Comparison of ENCODE assay signal across 9 cellular contexts in the genomic region with DNA sequence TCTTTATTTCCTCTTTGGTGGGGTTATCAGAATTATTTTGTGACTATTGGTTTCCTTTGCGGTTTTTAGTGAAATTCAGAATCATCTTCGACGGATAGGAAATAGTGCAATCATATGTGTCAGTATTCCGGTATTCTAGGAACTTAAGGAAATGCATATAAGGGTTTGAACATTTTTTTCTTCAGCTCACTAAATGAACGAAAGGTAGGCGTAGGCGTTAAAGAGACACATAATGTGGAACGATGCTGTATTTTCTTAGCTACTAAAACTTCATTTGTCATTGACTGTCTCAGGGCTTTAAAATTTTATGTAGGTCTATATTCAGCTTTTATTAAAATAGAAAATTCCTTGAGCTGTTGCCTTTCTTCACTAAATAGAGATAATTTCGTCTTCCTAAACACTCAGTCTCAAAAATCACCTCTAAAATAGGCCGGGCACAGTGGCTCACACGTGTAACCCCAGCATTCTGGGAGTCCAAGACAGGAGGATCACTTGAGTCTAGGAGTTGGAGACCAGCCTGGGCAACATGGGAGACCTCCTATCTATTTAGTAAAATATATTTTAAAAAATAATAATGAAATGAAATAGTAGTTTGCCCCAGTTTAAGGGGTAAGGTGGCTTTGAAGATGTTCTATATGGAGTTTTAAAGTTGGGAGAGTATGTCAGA. TPM values are rescaled to one million over a fixed set of nuclear protein-coding genes. Genes with fewer than 3 reads are reported as not detected.
DNase-seq lines count a peak whose midpoint lies in the region; ATAC-seq and TF ChIP-seq lines count a peak whose summit lies in the region.
"Had no signal": no experiment of that assay in that cellular context is flagged by ENCODE, and none has a peak within 500 bp of the region (broad histone marks: within the 10 kb centered on the region; RNA-seq: fewer than 3 reads in every experiment).

No MANE protein-coding gene starts in this region.

- DNase-seq in activated CD4-positive, alpha-beta T cell treated with anti-CD3 and anti-CD28 coated beads, Interleukin-2, amount 10 ng/mL, durations not matched to agents 7 days and 5 days, result no peak
- DNase-seq in activated CD4-positive, alpha-beta T cell treated with anti-CD3 and anti-CD28 coated beads, Interleukin-2, amount 50 U/mL, for 48 hours, result no peak
- DNase-seq in UCSD-AML1 (lab: John Stamatoyannopoulos, UW; ENCODE audit: unreplicated experiment) (no peak), iPS-NIHi7 (ENCODE audit: extremely low spot score) (no peak)
- DNase-seq: NK-92 treated with Interleukin-12 subunit alpha and Interleukin-12 subunit beta, amount 100 ng/mL, for 24 hours had no signal

- CTCF ChIA-PET in activated CD4-positive, alpha-beta T cell treated with anti-CD3 and anti-CD28 coated beads, Interleukin-2, amount 10 ng/mL, durations not matched to agents 7 days and 5 days (lab: Charles Lee), result interaction anchor here (0.8 to 4.8 kb wide), 6 partner anchors 10 to 101 kb away, joined by 3 to 18 read pairs (median 8); partner anchors contain the start of gene ENOSF1

- H3K9ac ChIP-seq in iPS-18a (ENCODE audit: low read length) (peak overlapping the region; percentile 97), subcutaneous abdominal adipose tissue (ENCODE audit: low read length in 5 of 5) (peak overlapping the region in 1 of 5 donors; percentile 91)

- H3K27me3 Mint-ChIP-seq in activated CD4-positive, alpha-beta T cell treated with anti-CD3 and anti-CD28 coated beads, Interleukin-2, amount 10 ng/mL, durations not matched to agents 7 days and 5 days, result peaks cover 4% of the 10 kb centered on the region

- peaks cover 10% of the 10 kb centered on the region for H3K36me3 Mint-ChIP-seq in activated CD4-positive, alpha-beta T cell treated with anti-CD3 and anti-CD28 coated beads, Interleukin-2, amount 10 ng/mL, durations not matched to agents 7 days and 5 days (ENCODE audit: low read depth)

- H3K27me3 ChIP-seq in iPS-18a (ENCODE audit: control insufficient read depth, insufficient read depth, low read length) (no peaks in the 10 kb centered on the region), subcutaneous abdominal adipose tissue (ENCODE audit: control insufficient read depth in 5 of 5, insufficient read depth in 4 of 5, low read length in 5 of 5) (no peaks in the 10 kb centered on the region)

- H3K9me3 ChIP-seq in iPS-18a (ENCODE audit: control insufficient read depth, low read depth, low read length), result no peaks in the 10 kb centered on the region
- H3K9me3 ChIP-seq in subcutaneous abdominal adipose tissue (ENCODE audit: control insufficient read depth in 5 of 5, low read length in 5 of 5), result peaks cover 0 to 3% (median 0%) of the 10 kb centered on the region in 5 donors

- H3K27ac ChIP-seq in VCaP (peak overlapping the region; percentile 98), iPS-18a (ENCODE audit: low read length) (peak overlapping the region; percentile 93), subcutaneous abdominal adipose tissue (ENCODE audit: low read depth, low read length) (peak overlapping the region; percentile 96)

- H3K4me3 ChIP-seq in iPS-18a (ENCODE audit: low read length), result peak overlapping the region; percentile 93
- H3K4me3 ChIP-seq in subcutaneous abdominal adipose tissue (ENCODE audit: low read depth in 1 of 5, low read length in 5 of 5), result peak overlapping the region; percentile 71 to 92 (median 91)

- H3K4me3 Mint-ChIP-seq in activated CD4-positive, alpha-beta T cell treated with anti-CD3 and anti-CD28 coated beads, Interleukin-2, amount 10 ng/mL, durations not matched to agents 7 days and 5 days, result peak overlapping the region; percentile 80

- H3K4me1 Mint-ChIP-seq in activated CD4-positive, alpha-beta T cell treated with anti-CD3 and anti-CD28 coated beads, Interleukin-2, amount 10 ng/mL, durations not matched to agents 7 days and 5 days, result peaks cover 60% of the 10 kb centered on the region

- peak overlapping the region; percentile 98 for H3K27ac Mint-ChIP-seq in activated CD4-positive, alpha-beta T cell treated with anti-CD3 and anti-CD28 coated beads, Interleukin-2, amount 10 ng/mL, durations not matched to agents 7 days and 5 days

- H3K9me3 Mint-ChIP-seq in activated CD4-positive, alpha-beta T cell treated with anti-CD3 and anti-CD28 coated beads, Interleukin-2, amount 10 ng/mL, durations not matched to agents 7 days and 5 days, result no peaks in the 10 kb centered on the region

- no peak for TF ChIP-seq CTCF in VCaP (conservative IDR thresholded peaks at IDR 0.05)

- POLR2A ChIA-PET in activated CD4-positive, alpha-beta T cell treated with anti-CD3 and anti-CD28 coated beads, Interleukin-2, amount 10 ng/mL, durations not matched to agents 7 days and 5 days (lab: Charles Lee), result interaction anchor here (0.7 kb wide), 1 partner anchor 543 kb away, joined by 3 read pairs; no protein-coding TSS in a partner anchor

- ATAC-seq in HG02642 (IDR thresholded peaks at IDR 0.05; ENCODE audit: poor library complexity, unreplicated experiment), result no peak

- H3K4me1 ChIP-seq in iPS-18a (ENCODE audit: control insufficient read depth, low read depth, low read length) (peaks cover 21% of the 10 kb centered on the region), subcutaneous abdominal adipose tissue (ENCODE audit: control insufficient read depth in 5 of 5, insufficient read depth in 5 of 5, low read length in 5 of 5) (peaks cover 2 to 34% (median 21%) of the 10 kb centered on the region in 5 donors)

- H3K36me3 ChIP-seq in iPS-18a (ENCODE audit: control insufficient read depth, low read depth, low read length) (no peaks in the 10 kb centered on the region), subcutaneous abdominal adipose tissue (ENCODE audit: control insufficient read depth in 5 of 5, insufficient read depth in 5 of 5, low read length in 5 of 5) (no peaks in the 10 kb centered on the region)

RNA-seq across cellular contexts. Expression of gene YES1, which starts 1.5 kb away (rescaled TPM):
- total RNA-seq in activated CD4-positive, alpha-beta T cell treated with anti-CD3 and anti-CD28 coated beads, Interleukin-2, amount 10 ng/mL, durations not matched to agents 7 days and 5 days, result 10 to 100 TPM in 1 of 2 experiments, 1 to 10 TPM in 1; 9.2 to 10.1 TPM
